ENCODE assay signal across 3 cellular contexts in genomic region chr4:159748834-159749444, GRCh38.
"Had no signal": no experiment of that assay in that cellular context is flagged by ENCODE, and none has a peak within 500 bp of the region (broad histone marks: within the 10 kb centered on the region; RNA-seq: fewer than 3 reads in every experiment).

No MANE protein-coding gene starts in this region.

- H3K4me3 ChIP-seq: GM12878 had no signal

- DNase-seq: GDM1, GF-D8 had no signal

- ATAC-seq: GM12878 had no signal
